16 cellular contexts compared by ENCODE assay signal in genomic region chr2:19754907-19755306, GRCh38.
"Had no signal": no experiment of that assay in that cellular context is flagged by ENCODE, and none has a peak within 500 bp of the region (broad histone marks: within the 10 kb centered on the region; RNA-seq: fewer than 3 reads in every experiment).

No MANE protein-coding gene starts in this region.

- H3K36me3 ChIP-seq: thoracic aorta, upper lobe of right lung had no signal

- H3K9me3 ChIP-seq: thoracic aorta, upper lobe of right lung had no signal

- H3K4me3 ChIP-seq: smooth muscle cell, thoracic aorta, upper lobe of right lung had no signal

- H3K27ac ChIP-seq: parathyroid adenoma, thoracic aorta, upper lobe of right lung had no signal

- H3K27me3 ChIP-seq: upper lobe of right lung had no signal

- DNase-seq: activated CD4-positive, alpha-beta memory T cell treated with anti-CD3 and anti-CD28 coated beads, Interleukin-2, amount 10 ng/mL, durations not matched to agents 7 days and 5 days; activated CD4-positive, alpha-beta T cell treated with anti-CD3 and anti-CD28 coated beads for 48 hours; activated CD4-positive, CD25-positive, alpha-beta regulatory T cell; activated CD8-positive, alpha-beta memory T cell treated with anti-CD3 and anti-CD28 coated beads, Interleukin-2, amount 10 ng/mL, durations not matched to agents 7 days and 5 days; activated naive CD4-positive, alpha-beta T cell; activated naive CD8-positive, alpha-beta T cell treated with anti-CD3 and anti-CD28 coated beads, Interleukin-2, amount 10 ng/mL, durations not matched to agents 7 days and 5 days; activated T-cell treated with anti-CD3 and anti-CD28 coated beads, Interleukin-2, amount 50 U/mL, for 1 hour; central memory CD4-positive, alpha-beta T cell; immature natural killer cell; left cardiac atrium; stimulated activated CD4-positive, alpha-beta T cell treated with anti-CD3 and anti-CD28 coated beads, Interleukin-4, amount 100 ng/mL, for 1 hour; T-helper 9 cell; upper lobe of right lung had no signal
